23 cellular contexts compared by ENCODE assay signal in genomic region chr4:116024954-116025708, GRCh38.
A peak's percentile ranks its signal among the peaks of the same experiment; 100 is the strongest.
DNase-seq lines count a peak whose midpoint lies in the region; ATAC-seq and TF ChIP-seq lines count a peak whose summit lies in the region.
"Had no signal": no experiment of that assay in that cellular context is flagged by ENCODE, and none has a peak within 500 bp of the region (broad histone marks: within the 10 kb centered on the region; RNA-seq: fewer than 3 reads in every experiment).

No MANE protein-coding gene starts in this region.

- no peaks in the 10 kb centered on the region for H3K27me3 Mint-ChIP-seq in CD8-positive, alpha-beta T cell (ENCODE audit: low read depth)
- H3K27me3 Mint-ChIP-seq in effector memory CD8-positive, alpha-beta T cell: no peaks in the 10 kb centered on the region
- H3K27me3 Mint-ChIP-seq: T-cell had no signal

- H3K9ac ChIP-seq in liver (ENCODE audit: low read depth in 1 of 2, low read length in 2 of 2): no peak overlapping the region
- H3K9ac ChIP-seq: KMS-11 had no signal

- TF ChIP-seq RAD21 in liver (IDR thresholded peaks at IDR 0.05): no peak

- 23% methylated on average over 1 of the region's 1 CpG for WGBS in liver

- DNase-seq in NCI-H1417 (lab: John Stamatoyannopoulos, UW): peak in 2 of 3 experiments; percentile 13 to 64
- DNase-seq in NCI-H1417 treated with DMSO at 0.1 percent for 48 hours (lab: John Stamatoyannopoulos, UW): no peak
- peak; percentile 17 for DNase-seq in COR-L47 (lab: John Stamatoyannopoulos, UW)
- DNase-seq in NCI-H69 (lab: John Stamatoyannopoulos, UW): peak; percentile 43
- no peak for DNase-seq in CD8-positive, alpha-beta T cell
- no peak for DNase-seq in effector memory CD8-positive, alpha-beta T cell
- DNase-seq: DND-41; HCEC 1CT; IMR-90; NCI-H1092 treated with DMSO at 0.1 percent for 48 hours; NCI-H1694 treated with DMSO at 0.1 percent for 48 hours; NCI-H226; NCI-H524 treated with DMSO at 0.1 percent for 48 hours; NK-92 treated with Interleukin-12 subunit alpha and Interleukin-12 subunit beta, amount 100 ng/mL, for 24 hours; T-cell had no signal

- H3K27me3 ChIP-seq in liver (ENCODE audit: control insufficient read depth in 4 of 4, insufficient read depth in 4 of 4, low read length in 3 of 4): no peaks in the 10 kb centered on the region
- no peaks in the 10 kb centered on the region for H3K27me3 ChIP-seq in CD8-positive, alpha-beta T cell (ENCODE audit: insufficient read depth, low read length)
- H3K27me3 ChIP-seq: SJCRH30 had no signal

- no peak overlapping the region for H3K27ac ChIP-seq in liver (ENCODE audit: low read depth in 1 of 2, low read length in 2 of 2)
- H3K27ac ChIP-seq in CD8-positive, alpha-beta T cell (ENCODE audit: low read depth, low read length): no peak overlapping the region
- H3K27ac ChIP-seq: C4-2B, KMS-11, RWPE1, SJCRH30 had no signal

- no peak for TF ChIP-seq CTCF in liver (IDR thresholded peaks at IDR 0.05; ENCODE audit: low read depth, low read length, missing input control)
- TF ChIP-seq CTCF in CD8-positive, alpha-beta T cell (IDR thresholded peaks at IDR 0.05): no peak

- ATAC-seq in CD8-positive, alpha-beta T cell: no peak
- ATAC-seq in GM21381 (IDR thresholded peaks at IDR 0.05; ENCODE audit: unreplicated experiment): no peak
- no peak for ATAC-seq in effector memory CD8-positive, alpha-beta T cell (replicated peaks)
- ATAC-seq: GM12878, GM23338, T-cell had no signal

- CTCF ChIA-PET in CD8-positive, alpha-beta T cell (lab: Charles Lee): no interaction called here

- peak overlapping the region in 1 of 3 donors; percentile 42 for H3K4me3 ChIP-seq in liver (ENCODE audit: low read depth in 1 of 3, low read length in 3 of 3)
- H3K4me3 ChIP-seq in CD8-positive, alpha-beta T cell (ENCODE audit: low read depth, low read length): no peak overlapping the region
- H3K4me3 ChIP-seq: GM12878, GM23338, SJCRH30 had no signal

- H3K4me3 Mint-ChIP-seq in CD8-positive, alpha-beta T cell: no peak overlapping the region
- H3K4me3 Mint-ChIP-seq in effector memory CD8-positive, alpha-beta T cell: no peak overlapping the region
- H3K4me3 Mint-ChIP-seq: GM23338, T-cell had no signal

- H3K27ac Mint-ChIP-seq in CD8-positive, alpha-beta T cell: no peak overlapping the region
- no peak overlapping the region for H3K27ac Mint-ChIP-seq in effector memory CD8-positive, alpha-beta T cell
- H3K27ac Mint-ChIP-seq: GM23338, T-cell had no signal

- H3K4me1 ChIP-seq in liver (ENCODE audit: control insufficient read depth in 4 of 4, insufficient read depth in 4 of 4, low read length in 3 of 4): peaks cover 0 to 9% (median 3%) of the 10 kb centered on the region in 4 donors
- H3K4me1 ChIP-seq in CD8-positive, alpha-beta T cell (ENCODE audit: insufficient read depth, low read length): no peaks in the 10 kb centered on the region

- no peaks in the 10 kb centered on the region for H3K36me3 ChIP-seq in liver (ENCODE audit: control insufficient read depth in 4 of 4, insufficient read depth in 3 of 4, low read depth in 1 of 4, low read length in 3 of 4)
- H3K36me3 ChIP-seq in CD8-positive, alpha-beta T cell (ENCODE audit: insufficient read depth, low read length): no peaks in the 10 kb centered on the region
- H3K36me3 ChIP-seq: SJCRH30 had no signal

- no peaks in the 10 kb centered on the region for H3K36me3 Mint-ChIP-seq in CD8-positive, alpha-beta T cell
- no peaks in the 10 kb centered on the region for H3K36me3 Mint-ChIP-seq in effector memory CD8-positive, alpha-beta T cell (ENCODE audit: insufficient read depth)
- H3K36me3 Mint-ChIP-seq: T-cell had no signal

- H3K4me1 Mint-ChIP-seq in CD8-positive, alpha-beta T cell (ENCODE audit: low read depth): no peaks in the 10 kb centered on the region
- H3K4me1 Mint-ChIP-seq in effector memory CD8-positive, alpha-beta T cell (ENCODE audit: low read depth in 2 of 2): no peaks in the 10 kb centered on the region
- H3K4me1 Mint-ChIP-seq: GM23338, T-cell had no signal

- intact Hi-C loops in CD8-positive, alpha-beta T cell (cut with DNase I, micrococcal nuclease): no loop called here

- H3K9me3 ChIP-seq in liver (ENCODE audit: control insufficient read depth in 4 of 4, low read length in 3 of 4): peaks cover 0 to 4% (median 1%) of the 10 kb centered on the region in 4 donors
- H3K9me3 ChIP-seq in CD8-positive, alpha-beta T cell (ENCODE audit: low read length): no peaks in the 10 kb centered on the region

- POLR2A ChIA-PET in CD8-positive, alpha-beta T cell (lab: Charles Lee): no interaction called here

- no peaks in the 10 kb centered on the region for H3K9me3 Mint-ChIP-seq in CD8-positive, alpha-beta T cell
- peaks cover 0 to 5% of the 10 kb centered on the region in 2 donors for H3K9me3 Mint-ChIP-seq in effector memory CD8-positive, alpha-beta T cell

TF ChIP-seq in liver, 16 proteins besides CTCF, POLR2A, EP300 and RAD21:
- TF ChIP-seq MAX (IDR thresholded peaks at IDR 0.05): no peak
- TF ChIP-seq NR2F2 (IDR thresholded peaks at IDR 0.05): no peak
- no peak for TF ChIP-seq JUND (IDR thresholded peaks at IDR 0.05)
- no peak for TF ChIP-seq FOXA1 (IDR thresholded peaks at IDR 0.05)
- TF ChIP-seq HNF4A (conservative IDR thresholded peaks at IDR 0.05): peak; percentile 48 to 64
- no peak for TF ChIP-seq TAF1 (conservative IDR thresholded peaks at IDR 0.05)
- no peak for TF ChIP-seq FOXA2 (IDR thresholded peaks at IDR 0.05)
- peak; percentile 27 for TF ChIP-seq HNF4G (IDR thresholded peaks at IDR 0.05)
- TF ChIP-seq SP1 (IDR thresholded peaks at IDR 0.05): peak; percentile 71
- TF ChIP-seq EGR1 (IDR thresholded peaks at IDR 0.05; ENCODE audit: low read depth in 2 of 2): no peak
- no peak for TF ChIP-seq GABPA (IDR thresholded peaks at IDR 0.05 in 1 of 2, conservative IDR thresholded peaks at IDR 0.05 in 1 of 2)
- TF ChIP-seq ZBTB33 (IDR thresholded peaks at IDR 0.05): no peak
- no peak for TF ChIP-seq REST (IDR thresholded peaks at IDR 0.05)

Comparison
In these comparisons a context has a peak if more than half of its experiments do, and no peak if none do; other contexts are left out.
1. DNase-seq: peak in NCI-H1417 (2 of 3), COR-L47 (single experiment) and NCI-H69 (single experiment); none in NCI-H1417 treated with DMSO at 0.1 percent for 48 hours (single experiment), CD8-positive, alpha-beta T cell (0 of 7) and effector memory CD8-positive, alpha-beta T cell (0 of 3).